ENCODE assay signal across 8 cellular contexts in genomic region chr2:197062574-197062973, GRCh38.
DNase-seq lines count a peak whose midpoint lies in the region.
"Not testable (repeated sequence)": the region's sequence is repeated elsewhere in the genome, so short reads cannot be mapped to it uniquely, and the experiment has no call there.

No MANE protein-coding gene starts in this region.

- H3K27me3 Mint-ChIP-seq in activated CD4-positive, alpha-beta memory T cell treated with anti-CD3 and anti-CD28 coated beads, Interleukin-2, amount 10 ng/mL, durations not matched to agents 7 days and 5 days; activated T-helper 1 cell treated with anti-CD3 and anti-CD28 coated beads, Interleukin-12 subunit alpha, Interleukin-12 subunit beta, Interleukin-2, Interleukin-4 antibody, amounts not matched to agents 30 ng/mL and 10 ng/mL and 1 ng/mL, durations not matched to agents 14 hours and 24 hours and 36 hours (ENCODE audit: insufficient read depth): not testable (repeated sequence)
- H3K27me3 Mint-ChIP-seq in immature natural killer cell (ENCODE audit: low read depth in 3 of 3): peaks cover 0 to 10% (median 2%) of the 10 kb centered on the region in 3 donors

- CTCF ChIA-PET in activated CD4-positive, alpha-beta memory T cell treated with anti-CD3 and anti-CD28 coated beads, Interleukin-2, amount 10 ng/mL, durations not matched to agents 7 days and 5 days (lab: Charles Lee): interaction anchor here (0.6 to 2.0 kb wide), 2 partner anchors 13 to 350 kb away, joined by 3 to 4 read pairs; no protein-coding TSS in a partner anchor

- peak overlapping the region; percentile 56 for H3K27ac Mint-ChIP-seq in activated CD4-positive, alpha-beta memory T cell treated with anti-CD3 and anti-CD28 coated beads, Interleukin-2, amount 10 ng/mL, durations not matched to agents 7 days and 5 days
- not testable (repeated sequence) for H3K27ac Mint-ChIP-seq in activated T-helper 1 cell treated with anti-CD3 and anti-CD28 coated beads, Interleukin-12 subunit alpha, Interleukin-12 subunit beta, Interleukin-2, Interleukin-4 antibody, amounts not matched to agents 30 ng/mL and 10 ng/mL and 1 ng/mL, durations not matched to agents 14 hours and 24 hours and 36 hours
- H3K27ac Mint-ChIP-seq in immature natural killer cell: peak overlapping the region in 5 of 6 donors; percentile 10 to 77 (median 51)

- not testable (repeated sequence) for H3K4me3 Mint-ChIP-seq in activated CD4-positive, alpha-beta memory T cell treated with anti-CD3 and anti-CD28 coated beads, Interleukin-2, amount 10 ng/mL, durations not matched to agents 7 days and 5 days; activated T-helper 1 cell treated with anti-CD3 and anti-CD28 coated beads, Interleukin-12 subunit alpha, Interleukin-12 subunit beta, Interleukin-2, Interleukin-4 antibody, amounts not matched to agents 30 ng/mL and 10 ng/mL and 1 ng/mL, durations not matched to agents 14 hours and 24 hours and 36 hours; immature natural killer cell

- DNase-seq in ELF-1 (ENCODE audit: low read depth, low spot score): peak; percentile 4
- DNase-seq in T follicular helper cell (ENCODE audit: low read depth): peak; percentile 27
- DNase-seq in T-helper 9 cell: peak; percentile 17
- DNase-seq in activated CD4-positive, alpha-beta memory T cell treated with anti-CD3 and anti-CD28 coated beads, Interleukin-2, amount 10 ng/mL, durations not matched to agents 7 days and 5 days: peak; percentile 75
- DNase-seq in activated T-helper 1 cell treated with anti-CD3 and anti-CD28 coated beads, Interleukin-12 subunit alpha, Interleukin-12 subunit beta, Interleukin-2, Interleukin-4 antibody, amounts not matched to agents 30 ng/mL and 10 ng/mL and 1 ng/mL, durations not matched to agents 14 hours and 24 hours and 36 hours (ENCODE audit: low spot score): peak; percentile 50
- DNase-seq in activated naive CD4-positive, alpha-beta T cell treated with anti-CD3 and anti-CD28 coated beads, Interleukin-2, amount 50 U/mL, for 16 hours: peak; percentile 14
- DNase-seq in immature natural killer cell: peak in 1 of 3 donors; percentile 14
- DNase-seq in stimulated activated naive CD4-positive, alpha-beta T cell treated with Interleukin-2 at 50 U/mL for 16 hours (lab: John Stamatoyannopoulos, UW): peak; percentile 3

- peaks cover 90% of the 10 kb centered on the region for H3K36me3 Mint-ChIP-seq in activated CD4-positive, alpha-beta memory T cell treated with anti-CD3 and anti-CD28 coated beads, Interleukin-2, amount 10 ng/mL, durations not matched to agents 7 days and 5 days (ENCODE audit: low read depth)
- H3K36me3 Mint-ChIP-seq in activated T-helper 1 cell treated with anti-CD3 and anti-CD28 coated beads, Interleukin-12 subunit alpha, Interleukin-12 subunit beta, Interleukin-2, Interleukin-4 antibody, amounts not matched to agents 30 ng/mL and 10 ng/mL and 1 ng/mL, durations not matched to agents 14 hours and 24 hours and 36 hours (ENCODE audit: low read depth): peaks cover 64% of the 10 kb centered on the region
- H3K36me3 Mint-ChIP-seq in immature natural killer cell: peaks cover 11 to 50% (median 23%) of the 10 kb centered on the region in 3 donors

- POLR2A ChIA-PET in activated CD4-positive, alpha-beta memory T cell treated with anti-CD3 and anti-CD28 coated beads, Interleukin-2, amount 10 ng/mL, durations not matched to agents 7 days and 5 days (lab: Charles Lee): interaction anchor here (0.8 kb wide), 1 partner anchor 13 kb away, joined by 3 read pairs; no protein-coding TSS in a partner anchor

- not testable (repeated sequence) for H3K9me3 Mint-ChIP-seq in activated CD4-positive, alpha-beta memory T cell treated with anti-CD3 and anti-CD28 coated beads, Interleukin-2, amount 10 ng/mL, durations not matched to agents 7 days and 5 days; activated T-helper 1 cell treated with anti-CD3 and anti-CD28 coated beads, Interleukin-12 subunit alpha, Interleukin-12 subunit beta, Interleukin-2, Interleukin-4 antibody, amounts not matched to agents 30 ng/mL and 10 ng/mL and 1 ng/mL, durations not matched to agents 14 hours and 24 hours and 36 hours; immature natural killer cell

- intact Hi-C loops in activated T-helper 1 cell treated with anti-CD3 and anti-CD28 coated beads, Interleukin-12 subunit alpha, Interleukin-12 subunit beta, Interleukin-2, Interleukin-4 antibody, amounts not matched to agents 30 ng/mL and 10 ng/mL and 1 ng/mL, durations not matched to agents 14 hours and 24 hours and 36 hours (cut with micrococcal nuclease): not testable (repeated sequence)

- H3K4me1 Mint-ChIP-seq in activated CD4-positive, alpha-beta memory T cell treated with anti-CD3 and anti-CD28 coated beads, Interleukin-2, amount 10 ng/mL, durations not matched to agents 7 days and 5 days: peaks cover 28% of the 10 kb centered on the region
- H3K4me1 Mint-ChIP-seq in activated T-helper 1 cell treated with anti-CD3 and anti-CD28 coated beads, Interleukin-12 subunit alpha, Interleukin-12 subunit beta, Interleukin-2, Interleukin-4 antibody, amounts not matched to agents 30 ng/mL and 10 ng/mL and 1 ng/mL, durations not matched to agents 14 hours and 24 hours and 36 hours (ENCODE audit: low read depth): peaks cover 42% of the 10 kb centered on the region
- peaks cover 48 to 90% of the 10 kb centered on the region in 2 donors for H3K4me1 Mint-ChIP-seq in immature natural killer cell
